In the genomic region with DNA sequence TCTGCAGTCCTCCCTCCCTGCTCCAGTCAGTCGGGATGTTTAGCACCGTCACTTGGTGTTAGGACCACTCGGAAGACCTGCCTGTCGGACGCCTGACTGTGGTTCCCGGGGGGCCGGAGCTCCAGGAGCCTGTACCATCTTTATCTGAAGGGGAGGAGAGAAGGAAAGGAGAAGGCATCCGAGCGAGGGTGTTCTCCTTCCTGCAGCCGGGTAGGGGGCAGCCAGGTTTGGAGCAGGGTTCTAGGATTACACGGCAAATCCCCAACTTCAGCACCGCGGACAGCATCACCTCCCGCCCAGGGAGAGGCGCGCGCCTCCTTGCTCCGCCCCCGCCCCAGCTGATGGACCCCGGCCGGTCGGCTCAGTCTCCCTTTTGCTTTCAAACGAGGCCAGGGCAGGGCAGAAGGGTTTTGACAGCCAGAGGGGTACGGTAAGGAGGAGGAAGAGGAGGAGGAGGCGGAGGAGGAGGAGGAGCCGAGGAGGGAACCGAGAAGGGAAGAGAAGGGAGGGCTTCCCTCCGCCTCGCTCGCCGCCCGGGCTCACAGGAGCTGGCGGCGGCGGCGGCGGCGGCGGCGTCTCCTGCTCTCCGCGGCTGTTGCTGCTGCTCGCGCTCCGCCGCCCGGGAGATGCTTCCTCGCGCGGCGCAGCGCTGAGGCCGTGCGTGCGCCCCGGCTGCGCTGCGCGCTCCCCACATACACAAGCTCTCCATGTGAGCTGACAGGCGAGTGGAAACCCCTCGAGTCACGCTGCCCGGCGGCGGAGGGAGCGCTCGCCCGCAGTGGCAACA, we compare ENCODE assay signal across 1 cellular context.
TF ChIP-seq lines count a peak whose summit lies in the region.

No MANE protein-coding gene starts in this region.

TF ChIP-seq in SK-N-SH, 30 proteins besides CTCF, POLR2A, EP300 and RAD21 (continued from another document):
- no peak for TF ChIP-seq CHD2 (IDR thresholded peaks at IDR 0.05; ENCODE audit: low read length, partially characterized antibody)
- no peak for TF ChIP-seq YY1 (IDR thresholded peaks at IDR 0.05; ENCODE audit: low read depth)
- TF ChIP-seq NFIC (IDR thresholded peaks at IDR 0.05; ENCODE audit: borderline replicate concordance): no peak
- peak; percentile 27; the same call in 1 of the 2 replicates for TF ChIP-seq SIN3A (IDR thresholded peaks at IDR 0.05; ENCODE audit: borderline replicate concordance, low read depth, low read length)
- peak; percentile 81 for TF ChIP-seq MXI1 (IDR thresholded peaks at IDR 0.05; ENCODE audit: low read depth, low read length)
- peak; percentile 96 for TF ChIP-seq RFX5 (IDR thresholded peaks at IDR 0.05; ENCODE audit: low read length)
- TF ChIP-seq, protein P1, sequence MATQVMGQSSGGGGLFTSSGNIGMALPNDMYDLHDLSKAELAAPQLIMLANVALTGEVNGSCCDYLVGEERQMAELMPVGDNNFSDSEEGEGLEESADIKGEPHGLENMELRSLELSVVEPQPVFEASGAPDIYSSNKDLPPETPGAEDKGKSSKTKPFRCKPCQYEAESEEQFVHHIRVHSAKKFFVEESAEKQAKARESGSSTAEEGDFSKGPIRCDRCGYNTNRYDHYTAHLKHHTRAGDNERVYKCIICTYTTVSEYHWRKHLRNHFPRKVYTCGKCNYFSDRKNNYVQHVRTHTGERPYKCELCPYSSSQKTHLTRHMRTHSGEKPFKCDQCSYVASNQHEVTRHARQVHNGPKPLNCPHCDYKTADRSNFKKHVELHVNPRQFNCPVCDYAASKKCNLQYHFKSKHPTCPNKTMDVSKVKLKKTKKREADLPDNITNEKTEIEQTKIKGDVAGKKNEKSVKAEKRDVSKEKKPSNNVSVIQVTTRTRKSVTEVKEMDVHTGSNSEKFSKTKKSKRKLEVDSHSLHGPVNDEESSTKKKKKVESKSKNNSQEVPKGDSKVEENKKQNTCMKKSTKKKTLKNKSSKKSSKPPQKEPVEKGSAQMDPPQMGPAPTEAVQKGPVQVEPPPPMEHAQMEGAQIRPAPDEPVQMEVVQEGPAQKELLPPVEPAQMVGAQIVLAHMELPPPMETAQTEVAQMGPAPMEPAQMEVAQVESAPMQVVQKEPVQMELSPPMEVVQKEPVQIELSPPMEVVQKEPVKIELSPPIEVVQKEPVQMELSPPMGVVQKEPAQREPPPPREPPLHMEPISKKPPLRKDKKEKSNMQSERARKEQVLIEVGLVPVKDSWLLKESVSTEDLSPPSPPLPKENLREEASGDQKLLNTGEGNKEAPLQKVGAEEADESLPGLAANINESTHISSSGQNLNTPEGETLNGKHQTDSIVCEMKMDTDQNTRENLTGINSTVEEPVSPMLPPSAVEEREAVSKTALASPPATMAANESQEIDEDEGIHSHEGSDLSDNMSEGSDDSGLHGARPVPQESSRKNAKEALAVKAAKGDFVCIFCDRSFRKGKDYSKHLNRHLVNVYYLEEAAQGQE (IDR thresholded peaks at IDR 0.05; ENCODE audit: low read depth, low read length): peak; percentile 98
- TF ChIP-seq POLR2AphosphoS5 (IDR thresholded peaks at IDR 0.05; ENCODE audit: low read depth, low read length): no peak
- TF ChIP-seq, protein P2, sequence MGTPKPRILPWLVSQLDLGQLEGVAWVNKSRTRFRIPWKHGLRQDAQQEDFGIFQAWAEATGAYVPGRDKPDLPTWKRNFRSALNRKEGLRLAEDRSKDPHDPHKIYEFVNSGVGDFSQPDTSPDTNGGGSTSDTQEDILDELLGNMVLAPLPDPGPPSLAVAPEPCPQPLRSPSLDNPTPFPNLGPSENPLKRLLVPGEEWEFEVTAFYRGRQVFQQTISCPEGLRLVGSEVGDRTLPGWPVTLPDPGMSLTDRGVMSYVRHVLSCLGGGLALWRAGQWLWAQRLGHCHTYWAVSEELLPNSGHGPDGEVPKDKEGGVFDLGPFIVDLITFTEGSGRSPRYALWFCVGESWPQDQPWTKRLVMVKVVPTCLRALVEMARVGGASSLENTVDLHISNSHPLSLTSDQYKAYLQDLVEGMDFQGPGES (IDR thresholded peaks at IDR 0.05; ENCODE audit: low read depth, low read length): no peak
- TF ChIP-seq TEAD4 (IDR thresholded peaks at IDR 0.05; ENCODE audit: borderline replicate concordance, insufficient read depth): no peak
- TF ChIP-seq RCOR1 (IDR thresholded peaks at IDR 0.05; ENCODE audit: low read length): 0 out of 2 replicates have a peak, but pooled peaks have one; percentile 7
